24 cellular contexts compared by ENCODE assay signal in genomic region chr5:2169417-2169787, GRCh38.
"Had no signal": no experiment of that assay in that cellular context is flagged by ENCODE, and none has a peak within 500 bp of the region (broad histone marks: within the 10 kb centered on the region; RNA-seq: fewer than 3 reads in every experiment).

No MANE protein-coding gene starts in this region.

- H3K27ac ChIP-seq: SJCRH30 had no signal

- H3K9me3 ChIP-seq: MG63, SJCRH30 had no signal

- H3K4me1 ChIP-seq: SJCRH30 had no signal

- H3K36me3 ChIP-seq: MG63, SJCRH30 had no signal

- DNase-seq: IMR-90, Karpas-422, KG1, MG63, NCI-H1092, NCI-H1105 treated with DMSO at 0.1 percent for 48 hours, NCI-H1417 treated with DMSO at 0.1 percent for 48 hours, NCI-H146, NCI-H1694 treated with DMSO at 0.1 percent for 48 hours, NCI-H1930, NCI-H2081, NCI-H2171, NCI-H226, NCI-H446, NCI-H510A, NCI-H524 treated with DMSO at 0.1 percent for 48 hours, NCI-H69, NCI-H774, RPMI8226, SHP77 treated with DMSO at 0.1 percent for 48 hours, SJCRH30 had no signal

- ATAC-seq: HepG2, SK-N-SH treated with all-trans-retinoic acid at 6 μM for 48 hours had no signal

- H3K27me3 ChIP-seq: SJCRH30 had no signal

- FAIRE-seq: HepG2, RCC 7860 had no signal

- H3K4me3 ChIP-seq: MG63, SJCRH30 had no signal
